In genomic region chr9:126160067-126160853, GRCh38 we compare ENCODE assay signal across 19 cellular contexts.
A peak's percentile ranks its signal among the peaks of the same experiment; 100 is the strongest.
DNase-seq lines count a peak whose midpoint lies in the region; ATAC-seq, FAIRE-seq and TF ChIP-seq lines count a peak whose summit lies in the region.
"Had no signal": no experiment of that assay in that cellular context is flagged by ENCODE, and none has a peak within 500 bp of the region (broad histone marks: within the 10 kb centered on the region; RNA-seq: fewer than 3 reads in every experiment).

No MANE protein-coding gene starts in this region.

- ATAC-seq in activated CD8-positive, alpha-beta memory T cell treated with anti-CD3 and anti-CD28 coated beads, Interleukin-2, amount 10 ng/mL, durations not matched to agents 7 days and 5 days, result no peak
- ATAC-seq in GM21360 (IDR thresholded peaks at IDR 0.05; ENCODE audit: unreplicated experiment) (no peak), GM21786 (IDR thresholded peaks at IDR 0.05; ENCODE audit: unreplicated experiment) (no peak)
- ATAC-seq: PC-3 had no signal

- no peak overlapping the region for H3K56ac ChIP-seq in H1 (replicated peaks; ENCODE audit: insufficient read length, low read depth, low read length)

- H3K27me3 ChIP-seq in H1 (replicated peaks in 1 of 4; ENCODE audit: control insufficient read depth in 3 of 4, extremely low read depth in 1 of 4, insufficient read depth in 3 of 4, low read length in 3 of 4) (peaks cover 0 to 2% (median 0%) of the 10 kb centered on the region in 4 experiments; a peak in 1 of 7 replicates), vagina (no peaks in the 10 kb centered on the region)
- H3K27me3 ChIP-seq: SJSA1 had no signal

- no peak overlapping the region for H3K14ac ChIP-seq in H1 (ENCODE audit: insufficient read length)

- no peak overlapping the region for H3K23ac ChIP-seq in H1 (ENCODE audit: insufficient read length)

- no peak overlapping the region for H2AK5ac ChIP-seq in H1 (ENCODE audit: low read depth, low read length)

- H3K79me1 ChIP-seq in H1 (ENCODE audit: low read depth, low read length), result peaks cover 2% of the 10 kb centered on the region; the same call in 1 of the 2 replicates

- H3K9ac ChIP-seq in H1 (replicated peaks in 1 of 4; ENCODE audit: extremely low read depth in 1 of 4, low read depth in 3 of 4, low read length in 3 of 4), result no peak overlapping the region

- H3K9me3 ChIP-seq in H1 (ENCODE audit: insufficient read depth in 2 of 2, low read depth in 1 of 2, low read length in 1 of 2) (no peaks in the 10 kb centered on the region), vagina (no peaks in the 10 kb centered on the region)
- H3K9me3 ChIP-seq: SJSA1 had no signal

- H2BK20ac ChIP-seq in H1 (ENCODE audit: low read length), result no peak overlapping the region

- no peak overlapping the region for H3K18ac ChIP-seq in H1 (ENCODE audit: extremely low read depth, low read length)

- H2AFZ ChIP-seq in H1 (ENCODE audit: low read length), result no peak overlapping the region

- H4K5ac ChIP-seq in H1 (ENCODE audit: insufficient read length, low read depth, low read length), result no peak overlapping the region

- intact Hi-C loops in vagina (cut with DNase I), result no loop called here

- no peaks in the 10 kb centered on the region for H4K20me1 ChIP-seq in H1 (replicated peaks in 1 of 2; ENCODE audit: control insufficient read depth in 1 of 2, insufficient read depth in 2 of 2, low read length in 2 of 2)

- CTCF ChIA-PET in activated CD8-positive, alpha-beta memory T cell treated with anti-CD3 and anti-CD28 coated beads, Interleukin-2, amount 10 ng/mL, durations not matched to agents 7 days and 5 days (lab: Charles Lee), result no interaction called here
- CTCF ChIA-PET in H1 (lab: Charles Lee; ENCODE audit: partially characterized antibody), result interaction anchor here (0.6 to 1.3 kb wide), 4 partner anchors 12 to 81 kb away, joined by 3 read pairs; no protein-coding TSS in a partner anchor

- H4K91ac ChIP-seq in H1 (replicated peaks; ENCODE audit: insufficient read length, low read length), result no peak overlapping the region

- no peaks in the 10 kb centered on the region for H3K36me3 Mint-ChIP-seq in activated CD8-positive, alpha-beta memory T cell treated with anti-CD3 and anti-CD28 coated beads, Interleukin-2, amount 10 ng/mL, durations not matched to agents 7 days and 5 days

- no peak for TF ChIP-seq CTCF in H1 (IDR thresholded peaks at IDR 0.05; ENCODE audit: control extremely low read depth in 1 of 3, insufficient read depth in 1 of 3, low read depth in 1 of 3, low read length in 3 of 3)
- TF ChIP-seq CTCF in vagina (IDR thresholded peaks at IDR 0.05), result no peak

- peak overlapping the region; percentile 63; the same call in 1 of the 2 replicates for H4K8ac ChIP-seq in H1 (ENCODE audit: extremely low read depth, insufficient read depth, low read length)

- H3K4me1 ChIP-seq in H1 (replicated peaks in 1 of 4; ENCODE audit: control insufficient read depth in 3 of 4, insufficient read depth in 4 of 4, low read length in 3 of 4) (peaks cover 0 to 15% (median 0%) of the 10 kb centered on the region in 4 experiments; a peak in 2 of 7 replicates), vagina (no peaks in the 10 kb centered on the region)
- H3K4me1 ChIP-seq: SJSA1 had no signal

- no peak for TF ChIP-seq POLR2A in H1 (IDR thresholded peaks at IDR 0.05; ENCODE audit: control extremely low read depth in 1 of 2, low read depth in 2 of 2, low read length in 2 of 2)
- no peak for TF ChIP-seq POLR2A in vagina (IDR thresholded peaks at IDR 0.05)
- no peak for TF ChIP-seq POLR2A in GM12892 (IDR thresholded peaks at IDR 0.05; ENCODE audit: low read depth, low read length)

- H3K4me3 Mint-ChIP-seq in activated CD8-positive, alpha-beta memory T cell treated with anti-CD3 and anti-CD28 coated beads, Interleukin-2, amount 10 ng/mL, durations not matched to agents 7 days and 5 days, result no peak overlapping the region
- H3K4me3 Mint-ChIP-seq: H9 had no signal

- H3K4me2 ChIP-seq in H1 (ENCODE audit: insufficient read depth in 1 of 2, low read depth in 2 of 2, low read length in 2 of 2), result no peak overlapping the region

- no peak overlapping the region for H2BK12ac ChIP-seq in H1 (ENCODE audit: low read depth, low read length)

- no peak overlapping the region for H3K27ac ChIP-seq in H1 (ENCODE audit: low read depth, low read length)
- H3K27ac ChIP-seq in vagina, result no peak overlapping the region
- H3K27ac ChIP-seq: HL-60, RWPE1, SJSA1 had no signal

- no peak for TF ChIP-seq RAD21 in H1 (IDR thresholded peaks at IDR 0.05 in 1 of 2, conservative IDR thresholded peaks at IDR 0.05 in 1 of 2; ENCODE audit: low read depth in 2 of 2, low read length in 2 of 2)

- no peaks in the 10 kb centered on the region for H3K23me2 ChIP-seq in H1 (ENCODE audit: low read depth, low read length)

- POLR2A ChIA-PET in H1 (lab: Charles Lee; ENCODE audit: partially characterized antibody), result no interaction called here

- no peak overlapping the region for H3K27ac Mint-ChIP-seq in activated CD8-positive, alpha-beta memory T cell treated with anti-CD3 and anti-CD28 coated beads, Interleukin-2, amount 10 ng/mL, durations not matched to agents 7 days and 5 days

- peak; percentile 22 for DNase-seq in activated CD8-positive, alpha-beta memory T cell treated with anti-CD3 and anti-CD28 coated beads, Interleukin-2, amount 50 U/mL, for 48 hours
- DNase-seq in activated CD8-positive, alpha-beta memory T cell treated with anti-CD3 and anti-CD28 coated beads, Interleukin-2, amount 10 ng/mL, durations not matched to agents 7 days and 5 days, result no peak
- DNase-seq in H1 (ENCODE audit: low read depth in 1 of 2, low spot score in 2 of 2) (no peak), myocyte (ENCODE audit: low read depth) (peak; percentile 6), vagina (ENCODE audit: extremely low spot score in 2 of 2) (peak; percentile 22 to 52), GM12892 (ENCODE audit: insufficient read length) (no peak)
- DNase-seq: C1 segment of cervical spinal cord, DMS 273 treated with DMSO at 0.1 percent for 48 hours, GDM1, H9, NCI-H187, NCI-H446, PC-3 had no signal

- H2BK120ac ChIP-seq in H1 (replicated peaks; ENCODE audit: low read depth, low read length), result no peak overlapping the region

- H3K4me1 Mint-ChIP-seq in activated CD8-positive, alpha-beta memory T cell treated with anti-CD3 and anti-CD28 coated beads, Interleukin-2, amount 10 ng/mL, durations not matched to agents 7 days and 5 days, result no peaks in the 10 kb centered on the region

- no peak overlapping the region for H2BK15ac ChIP-seq in H1 (ENCODE audit: low read length)

- no peak for TF ChIP-seq EP300 in H1 (IDR thresholded peaks at IDR 0.05; ENCODE audit: borderline replicate concordance in 1 of 2, low read depth in 2 of 2, low read length in 2 of 2)

- H3K9me3 Mint-ChIP-seq in activated CD8-positive, alpha-beta memory T cell treated with anti-CD3 and anti-CD28 coated beads, Interleukin-2, amount 10 ng/mL, durations not matched to agents 7 days and 5 days (ENCODE audit: low read depth), result no peaks in the 10 kb centered on the region
- H3K9me3 Mint-ChIP-seq: H9 had no signal

- H3K36me3 ChIP-seq in H1 (ENCODE audit: control insufficient read depth in 2 of 4, insufficient read depth in 4 of 4, low read length in 3 of 4) (no peaks in the 10 kb centered on the region), vagina (no peaks in the 10 kb centered on the region)
- H3K36me3 ChIP-seq: SJSA1 had no signal

- H3K27me3 Mint-ChIP-seq in activated CD8-positive, alpha-beta memory T cell treated with anti-CD3 and anti-CD28 coated beads, Interleukin-2, amount 10 ng/mL, durations not matched to agents 7 days and 5 days, result no peaks in the 10 kb centered on the region

- FAIRE-seq in H1 (lab: Jason Lieb, UNC) (no peak), GM12892 (lab: Jason Lieb, UNC) (no peak)
- FAIRE-seq: GM12891 had no signal

- H2BK5ac ChIP-seq in H1 (ENCODE audit: low read depth, low read length), result no peak overlapping the region

- no peaks in the 10 kb centered on the region for H3K79me2 ChIP-seq in H1 (ENCODE audit: control insufficient read depth in 1 of 2, insufficient read depth in 2 of 2, low read length in 2 of 2)

- no peak overlapping the region for H3K4ac ChIP-seq in H1 (replicated peaks; ENCODE audit: insufficient read length, low read depth, low read length)

- 83% methylated on average over 10 of the region's 10 CpGs; no CpG with 5 or more reads in 1 of the 2 experiments for WGBS in H1 (ENCODE audit: extremely low coverage in 1 of 2, insufficient coverage in 1 of 2, insufficient read length in 1 of 2, insufficient replicate concordance in 2 of 2, low coverage in 1 of 2, low lambda C conversion rate in 2 of 2, missing lambda C conversion rate in 1 of 2), 2 experiments

- H3K4me3 ChIP-seq in H1 (ENCODE audit: extremely low read depth in 1 of 4, insufficient read depth in 2 of 4, low read depth in 3 of 4, low read length in 4 of 4) (no peak overlapping the region), vagina (no peak overlapping the region)
- H3K4me3 ChIP-seq: SJSA1 had no signal

TF ChIP-seq in H1, 55 proteins besides CTCF, POLR2A, EP300 and RAD21:
- TF ChIP-seq SIN3A (conservative IDR thresholded peaks at IDR 0.05 in 1 of 2, IDR thresholded peaks at IDR 0.05 in 1 of 2; ENCODE audit: low read depth in 1 of 2, low read length in 2 of 2) (no peak), SRF (IDR thresholded peaks at IDR 0.05; ENCODE audit: low read depth, low read length) (no peak), CHD2 (IDR thresholded peaks at IDR 0.05; ENCODE audit: low read length) (no peak), TCF12 (IDR thresholded peaks at IDR 0.05; ENCODE audit: low read depth, low read length) (no peak), HDAC2 (IDR thresholded peaks at IDR 0.05; ENCODE audit: borderline replicate concordance in 1 of 2, low read depth in 2 of 2, low read length in 2 of 2) (no peak), TBP (IDR thresholded peaks at IDR 0.05; ENCODE audit: low read depth, low read length) (no peak), SP1 (IDR thresholded peaks at IDR 0.05; ENCODE audit: low read depth, low read length) (no peak), SUZ12 (IDR thresholded peaks at IDR 0.05; ENCODE audit: low read length) (no peak), POLR2AphosphoS5 (IDR thresholded peaks at IDR 0.05; ENCODE audit: low read depth, low read length) (no peak), MAFK (IDR thresholded peaks at IDR 0.05; ENCODE audit: low read depth, low read length) (no peak), JUN (IDR thresholded peaks at IDR 0.05; ENCODE audit: low read depth, low read length) (no peak), SP2 (IDR thresholded peaks at IDR 0.05; ENCODE audit: low read length) (no peak), MAX (IDR thresholded peaks at IDR 0.05) (no peak), ZNF274 (IDR thresholded peaks at IDR 0.05; ENCODE audit: borderline replicate concordance, extremely low read depth, low read length) (no peak)

Comparison
In these comparisons a context has a peak if more than half of its experiments do, and no peak if none do; other contexts are left out.
1. DNase-seq: peak in activated CD8-positive, alpha-beta memory T cell treated with anti-CD3 and anti-CD28 coated beads, Interleukin-2, amount 50 U/mL, for 48 hours (single experiment), myocyte (single experiment) and vagina (2 of 2); none in activated CD8-positive, alpha-beta memory T cell treated with anti-CD3 and anti-CD28 coated beads, Interleukin-2, amount 10 ng/mL, durations not matched to agents 7 days and 5 days (single experiment), H1 (0 of 2) and GM12892 (single experiment).